ENCODE assay signal across 1 cellular context in the genomic region with DNA sequence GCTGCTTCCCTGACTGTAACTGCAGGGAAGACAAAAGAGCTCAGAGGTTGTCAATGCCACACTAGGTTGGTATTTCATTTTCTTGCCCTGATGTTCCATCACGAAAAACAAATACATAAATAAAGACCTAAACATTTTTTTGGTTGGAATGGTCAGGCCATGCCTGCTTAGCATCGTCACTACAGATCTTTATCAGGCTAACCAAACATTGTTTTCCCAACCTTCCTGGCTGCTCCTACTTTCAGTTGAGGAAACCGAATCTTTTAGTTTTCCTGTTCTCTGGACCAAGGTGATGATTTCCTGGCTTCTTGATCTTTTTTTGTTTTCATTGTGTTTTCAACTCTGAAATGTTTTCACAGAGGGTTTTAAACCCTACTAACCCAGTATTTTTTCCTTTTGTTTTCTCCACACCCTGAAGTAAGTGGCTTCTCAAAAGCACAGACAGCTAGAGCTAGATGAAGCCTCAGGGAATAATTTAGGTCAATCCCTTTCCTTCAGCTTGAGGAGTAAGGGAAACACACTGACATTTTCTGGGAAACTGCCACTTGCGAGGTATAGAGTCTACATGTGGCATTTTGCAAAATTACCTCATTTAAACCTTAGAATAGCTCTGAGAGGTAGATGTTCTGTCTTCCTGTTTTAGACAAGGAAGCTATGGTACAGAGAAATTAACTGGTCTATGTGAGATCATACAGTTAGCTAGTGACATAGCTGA.
TF ChIP-seq lines count a peak whose summit lies in the region.

No MANE protein-coding gene starts in this region.

TF ChIP-seq in K562, 482 proteins besides CTCF, POLR2A, EP300 and RAD21 (continued from another document):
- TF ChIP-seq BHLHE40 (IDR thresholded peaks at IDR 0.05; ENCODE audit: low read length) = no peak
- TF ChIP-seq SLC30A9 (CRISPR knock-in tag; IDR thresholded peaks at IDR 0.05) = no peak
- TF ChIP-seq HDAC2 (IDR thresholded peaks at IDR 0.05) = no peak
- TF ChIP-seq U2AF2 (optimal IDR thresholded peaks at IDR 0.05; ENCODE audit: low read depth, low read length) = no peak
- no peak for TF ChIP-seq RAD51 (IDR thresholded peaks at IDR 0.05; ENCODE audit: borderline replicate concordance, low read depth)
- no peak for TF ChIP-seq ZEB2 (IDR thresholded peaks at IDR 0.05)
- no peak for TF ChIP-seq KLF6 (CRISPR knock-in tag; IDR thresholded peaks at IDR 0.05; ENCODE audit: borderline replicate concordance)
- TF ChIP-seq, protein P1, sequence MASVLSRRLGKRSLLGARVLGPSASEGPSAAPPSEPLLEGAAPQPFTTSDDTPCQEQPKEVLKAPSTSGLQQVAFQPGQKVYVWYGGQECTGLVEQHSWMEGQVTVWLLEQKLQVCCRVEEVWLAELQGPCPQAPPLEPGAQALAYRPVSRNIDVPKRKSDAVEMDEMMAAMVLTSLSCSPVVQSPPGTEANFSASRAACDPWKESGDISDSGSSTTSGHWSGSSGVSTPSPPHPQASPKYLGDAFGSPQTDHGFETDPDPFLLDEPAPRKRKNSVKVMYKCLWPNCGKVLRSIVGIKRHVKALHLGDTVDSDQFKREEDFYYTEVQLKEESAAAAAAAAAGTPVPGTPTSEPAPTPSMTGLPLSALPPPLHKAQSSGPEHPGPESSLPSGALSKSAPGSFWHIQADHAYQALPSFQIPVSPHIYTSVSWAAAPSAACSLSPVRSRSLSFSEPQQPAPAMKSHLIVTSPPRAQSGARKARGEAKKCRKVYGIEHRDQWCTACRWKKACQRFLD (CRISPR knock-in tag; IDR thresholded peaks at IDR 0.05) = no peak
- no peak for TF ChIP-seq NFXL1 (CRISPR knock-in tag; IDR thresholded peaks at IDR 0.05)
- TF ChIP-seq ZFP1 (CRISPR knock-in tag; IDR thresholded peaks at IDR 0.05) = no peak
- TF ChIP-seq HNRNPLL (IDR thresholded peaks at IDR 0.05; ENCODE audit: low read depth, low read length, poor library complexity, severe bottlenecking) = no peak
- no peak for TF ChIP-seq ZNF165 (CRISPR knock-in tag; IDR thresholded peaks at IDR 0.05; ENCODE audit: borderline replicate concordance)
- TF ChIP-seq HDAC3 (IDR thresholded peaks at IDR 0.05; ENCODE audit: borderline replicate concordance, partially characterized antibody) = no peak
TF ChIP-seq in K562: peak in this region for 0.
